2 cellular contexts compared by ENCODE assay signal in genomic region chr18:22549260-22549937, GRCh38.
TF ChIP-seq lines count a peak whose summit lies in the region.

No MANE protein-coding gene starts in this region.

TF ChIP-seq in IMR-90, 13 proteins besides CTCF, POLR2A, EP300 and RAD21:
- TF ChIP-seq CHD1 (IDR thresholded peaks at IDR 0.05; ENCODE audit: low read depth, low read length) (no peak), MAFK (IDR thresholded peaks at IDR 0.05; ENCODE audit: low read depth, low read length) (no peak)

TF ChIP-seq in K562, 482 proteins besides CTCF, POLR2A, EP300 and RAD21:
- TF ChIP-seq USF2 (CRISPR knock-in tag; IDR thresholded peaks at IDR 0.05) (no peak), MAFF (IDR thresholded peaks at IDR 0.05; ENCODE audit: low read length) (no peak), SMC3 (conservative IDR thresholded peaks at IDR 0.05; ENCODE audit: insufficient read depth, low read depth, low read length) (no peak)
